Comparison of ENCODE assay signal across 1 cellular context in genomic region chr2:159982842-159983785, GRCh38.
TF ChIP-seq lines count a peak whose summit lies in the region.

No MANE protein-coding gene starts in this region.

TF ChIP-seq in WTC11, 78 proteins besides CTCF, POLR2A, EP300 and RAD21 (continued from another document):
- TF ChIP-seq CDX4 (CRISPR knock-in tag; IDR thresholded peaks at IDR 0.05; ENCODE audit: borderline replicate concordance) (no peak), ZNF138 (CRISPR knock-in tag; conservative IDR thresholded peaks at IDR 0.05) (no peak), JUN (CRISPR knock-in tag; IDR thresholded peaks at IDR 0.05) (no peak)
